Comparison of ENCODE assay signal across 12 cellular contexts in genomic region chr5:142925795-142926194, GRCh38.
DNase-seq lines count a peak whose midpoint lies in the region; ATAC-seq and TF ChIP-seq lines count a peak whose summit lies in the region.
"Had no signal": no experiment of that assay in that cellular context is flagged by ENCODE, and none has a peak within 500 bp of the region (broad histone marks: within the 10 kb centered on the region; RNA-seq: fewer than 3 reads in every experiment).

No MANE protein-coding gene starts in this region.

- H3K4me3 ChIP-seq in HEK293 (ENCODE audit: low read depth, low read length) (no peak overlapping the region), body of pancreas (no peak overlapping the region)
- H3K4me3 ChIP-seq: neural progenitor cell had no signal

- ATAC-seq in body of pancreas (peak; percentile 78), GM19452 (IDR thresholded peaks at IDR 0.05; ENCODE audit: unreplicated experiment) (no peak), GM18502 (IDR thresholded peaks at IDR 0.05; ENCODE audit: poor library complexity, unreplicated experiment) (no peak)
- ATAC-seq: HCT116 had no signal

- H3K4me3 Mint-ChIP-seq in immature natural killer cell, result peak overlapping the region; percentile 40 to 69 (median 55)
- H3K4me3 Mint-ChIP-seq: endodermal cell, neural progenitor cell had no signal

- H3K27me3 ChIP-seq in body of pancreas, result no peaks in the 10 kb centered on the region
- H3K27me3 ChIP-seq: neural progenitor cell had no signal

- DNase-seq in body of pancreas (peak; percentile 40 to 71 (median 46)), immature natural killer cell (no peak), stromal cell of bone marrow (ENCODE audit: low read depth) (peak; percentile 91), head of caudate nucleus (no peak)
- no peak for DNase-seq in activated CD4-positive, CD25-positive, alpha-beta regulatory T cell treated with anti-CD3 and anti-CD28 coated beads, Interleukin-2, amount 50 U/mL, for 72 hours
- DNase-seq: endodermal cell; stimulated activated naive CD4-positive, alpha-beta T cell treated with Interleukin-2 at 50 U/mL for 16 hours had no signal

- no peak overlapping the region for H3K27ac ChIP-seq in HEK293 (ENCODE audit: extremely low read depth, low read depth, low read length)
- peak overlapping the region; percentile 77 to 84 (median 83) for H3K27ac ChIP-seq in body of pancreas
- H3K27ac ChIP-seq: neural progenitor cell had no signal

- 11 to 12% methylated on average over 3 of the region's 3 CpGs for WGBS in body of pancreas, 2 donors

- peaks cover 4 to 14% (median 5%) of the 10 kb centered on the region in 3 donors for H3K27me3 Mint-ChIP-seq in immature natural killer cell (ENCODE audit: low read depth in 3 of 3)

- intact Hi-C loops in body of pancreas (cut with DNase I), result no loop called here
- intact Hi-C loops in head of caudate nucleus (cut with DNase I), result loop anchor here (2.0 kb wide), 1 partner anchor 31 kb away; no protein-coding TSS in a partner anchor

- H3K27ac Mint-ChIP-seq in immature natural killer cell, result peak overlapping the region; percentile 92 to 99 (median 96)
- H3K27ac Mint-ChIP-seq: endodermal cell, neural progenitor cell had no signal

- H3K4me1 ChIP-seq in HEK293 (ENCODE audit: control insufficient read depth, insufficient read depth, low read length), result peaks cover 10% of the 10 kb centered on the region
- H3K4me1 ChIP-seq in body of pancreas, result peaks cover 62% of the 10 kb centered on the region
- H3K4me1 ChIP-seq: neural progenitor cell had no signal

- no peak for TF ChIP-seq POLR2A in body of pancreas (IDR thresholded peaks at IDR 0.05)

- H3K9me3 ChIP-seq in HEK293 (ENCODE audit: control insufficient read depth, insufficient read depth, low read depth, low read length) (no peaks in the 10 kb centered on the region), body of pancreas (no peaks in the 10 kb centered on the region)

- CTCF ChIA-PET in HEK293 (lab: Yijun Ruan, JAX), result interaction anchor here (0.6 to 2.1 kb wide), 10 partner anchors 9 to 856 kb away, joined by 3 to 9 read pairs (median 3); no protein-coding TSS in a partner anchor

- TF ChIP-seq CTCF in HEK293 (tag by site-specific recombination; IDR thresholded peaks at IDR 0.05) (no peak), body of pancreas (IDR thresholded peaks at IDR 0.05) (no peak)

- H3K4me1 Mint-ChIP-seq in immature natural killer cell, result peaks cover 83 to 89% of the 10 kb centered on the region in 2 donors

- peaks cover 9 to 15% (median 10%) of the 10 kb centered on the region in 3 donors for H3K36me3 Mint-ChIP-seq in immature natural killer cell
- H3K36me3 Mint-ChIP-seq: neural progenitor cell had no signal

- POLR2A ChIA-PET in HEK293 (lab: Yijun Ruan, JAX), result no interaction called here

- H3K9me3 Mint-ChIP-seq in immature natural killer cell, result no peaks in the 10 kb centered on the region
- H3K9me3 Mint-ChIP-seq: endodermal cell, neural progenitor cell had no signal

- H3K36me3 ChIP-seq in HEK293 (ENCODE audit: control insufficient read depth in 2 of 2, insufficient read depth in 1 of 2, low read length in 2 of 2) (no peaks in the 10 kb centered on the region), body of pancreas (replicated peaks in 1 of 2; ENCODE audit: insufficient read depth in 1 of 2, low read depth in 2 of 2) (no peaks in the 10 kb centered on the region)
- H3K36me3 ChIP-seq: neural progenitor cell had no signal

TF ChIP-seq in HEK293, 187 proteins besides CTCF, POLR2A, EP300 and RAD21:
- TF ChIP-seq RBAK (tag by site-specific recombination; IDR thresholded peaks at IDR 0.05), result no peak
- TF ChIP-seq SALL2 (tag by site-specific recombination; IDR thresholded peaks at IDR 0.05; ENCODE audit: borderline replicate concordance), result no peak
- peak; percentile 43; the same call in 1 of the 2 replicates for TF ChIP-seq ZNF341 (tag by site-specific recombination; IDR thresholded peaks at IDR 0.05; ENCODE audit: low read depth)
- 0 out of 2 replicates have a peak, but pooled peaks have one; percentile 10 for TF ChIP-seq PRDM10 (tag by site-specific recombination; IDR thresholded peaks at IDR 0.05)

Comparison
In these comparisons a context has a peak if more than half of its experiments do, and no peak if none do; other contexts are left out.
1. DNase-seq: peak in body of pancreas (4 of 4) and stromal cell of bone marrow (single experiment); none in immature natural killer cell (0 of 3), head of caudate nucleus (0 of 42) and activated CD4-positive, CD25-positive, alpha-beta regulatory T cell treated with anti-CD3 and anti-CD28 coated beads, Interleukin-2, amount 50 U/mL, for 72 hours (single experiment).